In the genomic region with DNA sequence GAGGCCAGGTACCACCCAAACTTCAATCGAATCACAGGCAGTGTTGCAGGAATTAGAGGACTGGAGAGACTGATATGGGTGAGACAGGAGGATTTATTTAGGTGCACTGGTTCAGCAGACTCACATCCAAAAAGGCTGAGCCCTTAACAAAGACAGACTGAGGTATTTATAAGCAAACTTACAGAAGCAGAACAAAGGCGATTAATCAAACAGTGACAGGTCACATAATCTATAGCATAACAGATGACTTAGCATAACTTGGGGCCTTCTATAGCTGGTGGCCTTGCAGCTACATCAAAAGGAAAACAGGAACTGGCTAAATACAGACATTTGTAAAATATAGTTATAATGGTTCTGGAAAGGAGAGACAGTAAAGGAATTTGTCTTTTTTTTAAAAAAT, we compare ENCODE assay signal across 13 cellular contexts. TPM values are rescaled to one million over a fixed set of nuclear protein-coding genes. Genes with fewer than 3 reads are reported as not detected.
A peak's percentile ranks its signal among the peaks of the same experiment; 100 is the strongest.
DNase-seq lines count a peak whose midpoint lies in the region; ATAC-seq and TF ChIP-seq lines count a peak whose summit lies in the region.
"Had no signal": no experiment of that assay in that cellular context is flagged by ENCODE, and none has a peak within 500 bp of the region (broad histone marks: within the 10 kb centered on the region; RNA-seq: fewer than 3 reads in every experiment).

No MANE protein-coding gene starts in this region.

- ATAC-seq in activated B cell treated with CpG ODN at 0.5 μM for 24 hours (ENCODE audit: low read depth) (no peak), memory B cell (ENCODE audit: low read depth) (no peak), HG03460 (IDR thresholded peaks at IDR 0.05; ENCODE audit: unreplicated experiment) (no peak)
- no peak for ATAC-seq in natural killer cell treated with Interleukin-12 subunit alpha and Interleukin-12 subunit beta and Interleukin-15 and Interleukin-18, amount 100 ng/mL, for 72 hours
- ATAC-seq: heart right ventricle had no signal

- 95 to 96% methylated on average over 2 of the region's 2 CpGs for WGBS in sigmoid colon, 2 donors

- no peak overlapping the region for H3K4me3 ChIP-seq in sigmoid colon
- H3K4me3 ChIP-seq: heart right ventricle had no signal

- H3K27ac ChIP-seq in sigmoid colon = no peak overlapping the region
- H3K27ac ChIP-seq: heart right ventricle had no signal

- H3K27me3 Mint-ChIP-seq in activated CD4-positive, alpha-beta T cell treated with anti-CD3 and anti-CD28 coated beads, Interleukin-2, amount 10 ng/mL, durations not matched to agents 7 days and 5 days = no peaks in the 10 kb centered on the region
- H3K27me3 Mint-ChIP-seq in activated B cell treated with CpG ODN at 0.5 μM for 24 hours (no peaks in the 10 kb centered on the region), memory B cell (no peaks in the 10 kb centered on the region)
- H3K27me3 Mint-ChIP-seq in natural killer cell treated with Interleukin-12 subunit alpha and Interleukin-12 subunit beta and Interleukin-15 and Interleukin-18, amount 100 ng/mL, for 72 hours = no peaks in the 10 kb centered on the region

- peaks cover 68% of the 10 kb centered on the region for H3K4me1 Mint-ChIP-seq in activated CD4-positive, alpha-beta T cell treated with anti-CD3 and anti-CD28 coated beads, Interleukin-2, amount 10 ng/mL, durations not matched to agents 7 days and 5 days
- H3K4me1 Mint-ChIP-seq in activated B cell treated with CpG ODN at 0.5 μM for 24 hours = peaks cover 58% of the 10 kb centered on the region
- H3K4me1 Mint-ChIP-seq in memory B cell = peaks cover 19% of the 10 kb centered on the region
- H3K4me1 Mint-ChIP-seq in natural killer cell treated with Interleukin-12 subunit alpha and Interleukin-12 subunit beta and Interleukin-15 and Interleukin-18, amount 100 ng/mL, for 72 hours (ENCODE audit: low read depth in 2 of 2) = peaks cover 0 to 24% of the 10 kb centered on the region in 2 donors

- TF ChIP-seq POLR2A in sigmoid colon (IDR thresholded peaks at IDR 0.05) = no peak

- POLR2A ChIA-PET in activated CD4-positive, alpha-beta T cell treated with anti-CD3 and anti-CD28 coated beads, Interleukin-2, amount 10 ng/mL, durations not matched to agents 7 days and 5 days (lab: Charles Lee) = interaction anchor here (1.7 kb wide), 1 partner anchor 19 kb away, joined by 3 read pairs; no protein-coding TSS in a partner anchor
- POLR2A ChIA-PET in activated B cell treated with CpG ODN at 0.5 μM for 24 hours (lab: Charles Lee) = interaction anchor here (0.6 to 1.8 kb wide), 9 partner anchors 12 to 459 kb away, joined by 3 to 16 read pairs (median 6); a partner anchor contains a TSS

- DNase-seq in activated CD4-positive, alpha-beta T cell treated with anti-CD3 and anti-CD28 coated beads, Interleukin-2, amount 10 ng/mL, durations not matched to agents 7 days and 5 days = no peak
- DNase-seq in activated CD4-positive, alpha-beta T cell treated with anti-CD3 and anti-CD28 coated beads, Interleukin-2, amount 50 U/mL, for 1 hour = no peak
- DNase-seq in MV-4-11 (lab: John Stamatoyannopoulos, UW) = peak; percentile 55
- DNase-seq in activated B cell treated with CpG ODN at 0.5 μM for 24 hours = no peak
- no peak for DNase-seq in memory B cell (ENCODE audit: low spot score in 2 of 2)
- no peak for DNase-seq in sigmoid colon
- DNase-seq in natural killer cell treated with Interleukin-12 subunit alpha and Interleukin-12 subunit beta and Interleukin-15 and Interleukin-18, amount 100 ng/mL, for 72 hours (ENCODE audit: low spot score) = no peak
- DNase-seq: HCEC 1CT, heart right ventricle had no signal

- CTCF ChIA-PET in activated CD4-positive, alpha-beta T cell treated with anti-CD3 and anti-CD28 coated beads, Interleukin-2, amount 10 ng/mL, durations not matched to agents 7 days and 5 days (lab: Charles Lee) = interaction anchor here (0.6 to 1.0 kb wide), 3 partner anchors 19 to 159 kb away, joined by 3 to 4 read pairs (median 3); no protein-coding TSS in a partner anchor
- CTCF ChIA-PET in activated B cell treated with CpG ODN at 0.5 μM for 24 hours (lab: Charles Lee) = interaction anchor here (3.3 kb wide), 1 partner anchor 114 kb away, joined by 9 read pairs; no protein-coding TSS in a partner anchor

- no peak for TF ChIP-seq CTCF in activated B cell treated with CpG ODN at 0.5 μM for 24 hours (IDR thresholded peaks at IDR 0.05)
- no peak for TF ChIP-seq CTCF in sigmoid colon (IDR thresholded peaks at IDR 0.05)

- intact Hi-C loops in activated B cell treated with CpG ODN at 0.5 μM for 24 hours (cut with micrococcal nuclease) (no loop called here), sigmoid colon (cut with DNase I) (loop anchor here (5.0 kb wide), 1 partner anchor 112 kb away; a partner anchor contains a TSS)

- H3K9me3 ChIP-seq in sigmoid colon = no peaks in the 10 kb centered on the region
- H3K9me3 ChIP-seq: heart right ventricle had no signal

- peak overlapping the region; percentile 27 for H3K27ac Mint-ChIP-seq in activated CD4-positive, alpha-beta T cell treated with anti-CD3 and anti-CD28 coated beads, Interleukin-2, amount 10 ng/mL, durations not matched to agents 7 days and 5 days
- H3K27ac Mint-ChIP-seq in activated B cell treated with CpG ODN at 0.5 μM for 24 hours = peak overlapping the region; percentile 97
- peak overlapping the region; percentile 81 for H3K27ac Mint-ChIP-seq in memory B cell
- no peak overlapping the region for H3K27ac Mint-ChIP-seq in natural killer cell treated with Interleukin-12 subunit alpha and Interleukin-12 subunit beta and Interleukin-15 and Interleukin-18, amount 100 ng/mL, for 72 hours

- H3K36me3 Mint-ChIP-seq in activated CD4-positive, alpha-beta T cell treated with anti-CD3 and anti-CD28 coated beads, Interleukin-2, amount 10 ng/mL, durations not matched to agents 7 days and 5 days (ENCODE audit: low read depth) = peaks cover 12% of the 10 kb centered on the region
- no peaks in the 10 kb centered on the region for H3K36me3 Mint-ChIP-seq in activated B cell treated with CpG ODN at 0.5 μM for 24 hours (ENCODE audit: low read depth)
- no peaks in the 10 kb centered on the region for H3K36me3 Mint-ChIP-seq in memory B cell
- no peaks in the 10 kb centered on the region for H3K36me3 Mint-ChIP-seq in natural killer cell treated with Interleukin-12 subunit alpha and Interleukin-12 subunit beta and Interleukin-15 and Interleukin-18, amount 100 ng/mL, for 72 hours

- H3K4me3 Mint-ChIP-seq in activated CD4-positive, alpha-beta T cell treated with anti-CD3 and anti-CD28 coated beads, Interleukin-2, amount 10 ng/mL, durations not matched to agents 7 days and 5 days = no peak overlapping the region
- H3K4me3 Mint-ChIP-seq in activated B cell treated with CpG ODN at 0.5 μM for 24 hours = no peak overlapping the region
- H3K4me3 Mint-ChIP-seq in memory B cell = no peak overlapping the region
- H3K4me3 Mint-ChIP-seq in natural killer cell treated with Interleukin-12 subunit alpha and Interleukin-12 subunit beta and Interleukin-15 and Interleukin-18, amount 100 ng/mL, for 72 hours = no peak overlapping the region

- no peaks in the 10 kb centered on the region for H3K36me3 ChIP-seq in sigmoid colon
- H3K36me3 ChIP-seq: heart right ventricle had no signal

- H3K9me3 Mint-ChIP-seq in activated CD4-positive, alpha-beta T cell treated with anti-CD3 and anti-CD28 coated beads, Interleukin-2, amount 10 ng/mL, durations not matched to agents 7 days and 5 days = peaks cover 13% of the 10 kb centered on the region
- peaks cover 3% of the 10 kb centered on the region for H3K9me3 Mint-ChIP-seq in activated B cell treated with CpG ODN at 0.5 μM for 24 hours
- H3K9me3 Mint-ChIP-seq in memory B cell = no peaks in the 10 kb centered on the region
- H3K9me3 Mint-ChIP-seq in natural killer cell treated with Interleukin-12 subunit alpha and Interleukin-12 subunit beta and Interleukin-15 and Interleukin-18, amount 100 ng/mL, for 72 hours = no peaks in the 10 kb centered on the region

- TF ChIP-seq EP300 in sigmoid colon (IDR thresholded peaks at IDR 0.05) = no peak

- peaks cover 0 to 18% (median 4%) of the 10 kb centered on the region in 4 donors for H3K4me1 ChIP-seq in sigmoid colon

- H3K27me3 ChIP-seq in sigmoid colon = no peaks in the 10 kb centered on the region
- H3K27me3 ChIP-seq: heart right ventricle had no signal

RNA-seq across cellular contexts. Expression of a gene that starts 2.1 kb away (rescaled TPM):
- 1 to 10 TPM; 8.7 to 8.8 TPM for total RNA-seq in activated CD4-positive, alpha-beta T cell treated with anti-CD3 and anti-CD28 coated beads, Interleukin-2, amount 10 ng/mL, durations not matched to agents 7 days and 5 days
- total RNA-seq in activated B cell treated with CpG ODN at 0.5 μM for 24 hours = 8.0 TPM in 2 replicates
- total RNA-seq in sigmoid colon = 1 to 10 TPM in 1 of 4 donors, under 1 TPM in 1, not detected in 2; 0.71 to 3.1 TPM
- 10 to 100 TPM; 13.5 to 81.6 (median 17.4) TPM for polyA plus RNA-seq in sigmoid colon
- 10 to 100 TPM in 1 of 2 donors, under 1 TPM in 1; 0.64 to 12.4 TPM for total RNA-seq in natural killer cell treated with Interleukin-12 subunit alpha and Interleukin-12 subunit beta and Interleukin-15 and Interleukin-18, amount 100 ng/mL, for 72 hours
- total RNA-seq: temporal lobe had no signal

RNA-seq across cellular contexts. Expression of a gene that starts 26.8 kb away (rescaled TPM):
- total RNA-seq in activated CD4-positive, alpha-beta T cell treated with anti-CD3 and anti-CD28 coated beads, Interleukin-2, amount 10 ng/mL, durations not matched to agents 7 days and 5 days = not detected
- not detected in 2 replicates for total RNA-seq in activated B cell treated with CpG ODN at 0.5 μM for 24 hours
- under 1 TPM in 1 of 4 donors, not detected in 3; 0.36 TPM for total RNA-seq in sigmoid colon
- 10 to 100 TPM in 1 of 3 donors, 1 to 10 TPM in 1, under 1 TPM in 1; 0.60 to 67.3 (median 9.0) TPM for polyA plus RNA-seq in sigmoid colon
- total RNA-seq in natural killer cell treated with Interleukin-12 subunit alpha and Interleukin-12 subunit beta and Interleukin-15 and Interleukin-18, amount 100 ng/mL, for 72 hours = 1 to 10 TPM in 1 of 2 donors, not detected in 1; 3.3 TPM
- total RNA-seq: activated naive CD8-positive, alpha-beta T cell treated with anti-CD3 and anti-CD28 coated beads, Interleukin-2, amount 10 ng/mL, durations not matched to agents 7 days and 5 days; M059J had no signal

RNA-seq across cellular contexts. Expression of a gene that starts 29.8 kb away (rescaled TPM):
- total RNA-seq in activated CD4-positive, alpha-beta T cell treated with anti-CD3 and anti-CD28 coated beads, Interleukin-2, amount 10 ng/mL, durations not matched to agents 7 days and 5 days = 100 to 1,000 TPM; 111 to 144 TPM
- total RNA-seq in activated B cell treated with CpG ODN at 0.5 μM for 24 hours (173 and 179 TPM in 2 replicates), sigmoid colon (10 to 100 TPM; 11.0 to 20.5 (median 15.3) TPM)
- polyA plus RNA-seq in sigmoid colon = 10 to 100 TPM in 2 of 3 donors, 1 to 10 TPM in 1; 5.3 to 33.6 (median 12.0) TPM
- 100 to 1,000 TPM in 1 of 2 donors, 10 to 100 TPM in 1; 78.5 to 103 TPM for total RNA-seq in natural killer cell treated with Interleukin-12 subunit alpha and Interleukin-12 subunit beta and Interleukin-15 and Interleukin-18, amount 100 ng/mL, for 72 hours

RNA-seq across cellular contexts. Expression of a gene that starts 36.7 kb away (rescaled TPM):
- total RNA-seq in activated CD4-positive, alpha-beta T cell treated with anti-CD3 and anti-CD28 coated beads, Interleukin-2, amount 10 ng/mL, durations not matched to agents 7 days and 5 days = 10 to 100 TPM; 34.7 to 39.7 TPM
- total RNA-seq in activated B cell treated with CpG ODN at 0.5 μM for 24 hours (42.6 and 52.9 TPM in 2 replicates), sigmoid colon (1 to 10 TPM in 2 of 4 donors, under 1 TPM in 2; 0.66 to 2.1 (median 1.1) TPM)
- polyA plus RNA-seq in sigmoid colon = 10 to 100 TPM in 1 of 3 donors, 1 to 10 TPM in 1, not detected in 1; 2.1 to 10.3 TPM
- total RNA-seq in natural killer cell treated with Interleukin-12 subunit alpha and Interleukin-12 subunit beta and Interleukin-15 and Interleukin-18, amount 100 ng/mL, for 72 hours = 10 to 100 TPM; 37.6 to 40.1 TPM

RNA-seq across cellular contexts. Expression of a gene that starts 56.4 kb away (rescaled TPM):
- 10 to 100 TPM; 27.9 to 33.8 TPM for total RNA-seq in activated CD4-positive, alpha-beta T cell treated with anti-CD3 and anti-CD28 coated beads, Interleukin-2, amount 10 ng/mL, durations not matched to agents 7 days and 5 days
- 75.6 and 82.4 TPM in 2 replicates for total RNA-seq in activated B cell treated with CpG ODN at 0.5 μM for 24 hours
- 10 to 100 TPM in 1 of 4 donors, 1 to 10 TPM in 3; 3.0 to 10.2 (median 4.9) TPM for total RNA-seq in sigmoid colon
- polyA plus RNA-seq in sigmoid colon = 1 to 10 TPM; 1.2 to 8.1 (median 4.6) TPM
- 10 to 100 TPM; 21.7 to 31.6 TPM for total RNA-seq in natural killer cell treated with Interleukin-12 subunit alpha and Interleukin-12 subunit beta and Interleukin-15 and Interleukin-18, amount 100 ng/mL, for 72 hours

Comparison
In these comparisons a context has a peak if more than half of its experiments do, and no peak if none do; other contexts are left out.
1. H3K27ac Mint-ChIP-seq: peak in activated CD4-positive, alpha-beta T cell treated with anti-CD3 and anti-CD28 coated beads, Interleukin-2, amount 10 ng/mL, durations not matched to agents 7 days and 5 days (single experiment), activated B cell treated with CpG ODN at 0.5 μM for 24 hours (single experiment) and memory B cell (single experiment); none in natural killer cell treated with Interleukin-12 subunit alpha and Interleukin-12 subunit beta and Interleukin-15 and Interleukin-18, amount 100 ng/mL, for 72 hours (0 of 2).